Comparison of ENCODE assay signal across 1 cellular context in genomic region chr17:50458290-50458689, GRCh38.
TF ChIP-seq lines count a peak whose summit lies in the region.

No MANE protein-coding gene starts in this region.

TF ChIP-seq in HepG2, 621 proteins besides CTCF, POLR2A, EP300 and RAD21:
- TF ChIP-seq ZNF432 (CRISPR knock-in tag; IDR thresholded peaks at IDR 0.05; ENCODE audit: borderline replicate concordance): no peak
- no peak for TF ChIP-seq ZNF205 (CRISPR knock-in tag; IDR thresholded peaks at IDR 0.05)
- TF ChIP-seq ZNF619 (CRISPR knock-in tag; IDR thresholded peaks at IDR 0.05): no peak
- no peak for TF ChIP-seq CC2D1A (CRISPR knock-in tag; IDR thresholded peaks at IDR 0.05)
- TF ChIP-seq ZNF549 (CRISPR knock-in tag; IDR thresholded peaks at IDR 0.05): no peak
- no peak for TF ChIP-seq SP5 (CRISPR knock-in tag; IDR thresholded peaks at IDR 0.05; ENCODE audit: borderline replicate concordance, low read depth)
- TF ChIP-seq ATF7 (IDR thresholded peaks at IDR 0.05): no peak
- no peak for TF ChIP-seq ATF7 (CRISPR knock-in tag; IDR thresholded peaks at IDR 0.05)
